In genomic region chr17:2854662-2855061, GRCh38 we compare ENCODE assay signal across 9 cellular contexts. TPM values are rescaled to one million over a fixed set of nuclear protein-coding genes. Genes with fewer than 3 reads are reported as not detected.
DNase-seq lines count a peak whose midpoint lies in the region; TF ChIP-seq lines count a peak whose summit lies in the region.
"Had no signal": no experiment of that assay in that cellular context is flagged by ENCODE, and none has a peak within 500 bp of the region (broad histone marks: within the 10 kb centered on the region; RNA-seq: fewer than 3 reads in every experiment).

No MANE protein-coding gene starts in this region.

- H4K20me1 ChIP-seq in hepatocyte (ENCODE audit: insufficient read depth, poor library complexity, severe bottlenecking) (no peaks in the 10 kb centered on the region), smooth muscle cell (ENCODE audit: low read depth) (no peaks in the 10 kb centered on the region)

- TF ChIP-seq CTCF in hepatocyte (IDR thresholded peaks at IDR 0.05; ENCODE audit: poor library complexity): no peak
- no peak for TF ChIP-seq CTCF in smooth muscle cell (IDR thresholded peaks at IDR 0.05; ENCODE audit: borderline replicate concordance, insufficient read depth, poor library complexity, severe bottlenecking)

- H3K79me2 ChIP-seq in hepatocyte (peaks cover 27% of the 10 kb centered on the region), smooth muscle cell (ENCODE audit: low read depth) (no peaks in the 10 kb centered on the region)

- no peaks in the 10 kb centered on the region for H3F3A ChIP-seq in smooth muscle cell (ENCODE audit: low read depth)

- H3K4me1 ChIP-seq in hepatocyte (ENCODE audit: insufficient read depth) (peaks cover 19% of the 10 kb centered on the region), smooth muscle cell (ENCODE audit: low read depth) (peaks cover 20% of the 10 kb centered on the region)

- no peak overlapping the region for H3K9ac ChIP-seq in smooth muscle cell (ENCODE audit: low read depth)

- H3K36me3 Mint-ChIP-seq in activated CD4-positive, alpha-beta memory T cell treated with anti-CD3 and anti-CD28 coated beads for 36 hours: peaks cover 1% of the 10 kb centered on the region

- H3K36me3 ChIP-seq in hepatocyte (replicated peaks; ENCODE audit: insufficient read depth, low read depth): no peaks in the 10 kb centered on the region
- H3K36me3 ChIP-seq in smooth muscle cell (ENCODE audit: low read depth): no peaks in the 10 kb centered on the region

- H3K9me2 ChIP-seq in hepatocyte (replicated peaks; ENCODE audit: insufficient read depth): no peaks in the 10 kb centered on the region

- 6% methylated on average over 7 of the region's 7 CpGs for WGBS in hepatocyte (ENCODE audit: low lambda C conversion rate, missing lambda C conversion rate)
- WGBS in smooth muscle cell (ENCODE audit: low lambda C conversion rate): 3% methylated on average over 7 of the region's 7 CpGs

- no peaks in the 10 kb centered on the region for H3K9me3 ChIP-seq in hepatocyte (ENCODE audit: low read depth)
- no peaks in the 10 kb centered on the region for H3K9me3 ChIP-seq in smooth muscle cell (replicated peaks; ENCODE audit: low read depth)

- H2AFZ ChIP-seq in hepatocyte (peak overlapping the region; percentile 71), smooth muscle cell (ENCODE audit: low read depth) (no peak overlapping the region)

- H3K27ac ChIP-seq in hepatocyte: peak overlapping the region; percentile 48
- H3K27ac ChIP-seq in smooth muscle cell (ENCODE audit: low read depth): no peak overlapping the region

- H3K27me3 ChIP-seq in hepatocyte: peaks cover 19% of the 10 kb centered on the region
- peaks cover 23% of the 10 kb centered on the region for H3K27me3 ChIP-seq in smooth muscle cell (ENCODE audit: low read depth)

- POLR2A ChIA-PET in activated CD4-positive, alpha-beta memory T cell treated with anti-CD3 and anti-CD28 coated beads for 36 hours (lab: Charles Lee): no interaction called here

- no peaks in the 10 kb centered on the region for H3K9me3 Mint-ChIP-seq in activated CD4-positive, alpha-beta memory T cell treated with anti-CD3 and anti-CD28 coated beads for 36 hours

- intact Hi-C loops in activated CD4-positive, alpha-beta memory T cell treated with anti-CD3 and anti-CD28 coated beads for 36 hours (cut with micrococcal nuclease): no loop called here

- H3K27ac Mint-ChIP-seq in activated CD4-positive, alpha-beta memory T cell treated with anti-CD3 and anti-CD28 coated beads for 36 hours: no peak overlapping the region

- H3K27me3 Mint-ChIP-seq in activated CD4-positive, alpha-beta memory T cell treated with anti-CD3 and anti-CD28 coated beads for 36 hours: peaks cover 11% of the 10 kb centered on the region

- CTCF ChIA-PET in activated CD4-positive, alpha-beta memory T cell treated with anti-CD3 and anti-CD28 coated beads for 36 hours (lab: Charles Lee): interaction anchor here (0.6 to 10.0 kb wide), 5 partner anchors 17 to 845 kb away, joined by 3 to 87 read pairs (median 6); no protein-coding TSS in a partner anchor

- H3K4me3 ChIP-seq in hepatocyte (peak overlapping the region; percentile 72), smooth muscle cell (peak overlapping the region; percentile 69)

- H3K4me3 Mint-ChIP-seq in activated CD4-positive, alpha-beta memory T cell treated with anti-CD3 and anti-CD28 coated beads for 36 hours: peak overlapping the region; percentile 80

- DNase-seq in DMS 273 (lab: John Stamatoyannopoulos, UW; ENCODE audit: unreplicated experiment) (peak; percentile 38), DMS 273 treated with DMSO at 0.1 percent for 48 hours (lab: John Stamatoyannopoulos, UW) (no peak), hepatocyte (ENCODE audit: low spot score) (no peak), smooth muscle cell (lab: John Stamatoyannopoulos, UW; ENCODE audit: unreplicated experiment) (no peak), LoVo (ENCODE audit: low spot score) (no peak), NAMALWA (ENCODE audit: low spot score) (no peak), NCI-H128 (lab: John Stamatoyannopoulos, UW; ENCODE audit: unreplicated experiment) (no peak)
- DNase-seq in activated CD4-positive, alpha-beta memory T cell treated with anti-CD3 and anti-CD28 coated beads for 36 hours: no peak
- DNase-seq: hippocampal formation had no signal

- H3K4me2 ChIP-seq in hepatocyte: peak overlapping the region; percentile 90
- H3K4me2 ChIP-seq in smooth muscle cell: peak overlapping the region; percentile 96

- H3K4me1 Mint-ChIP-seq in activated CD4-positive, alpha-beta memory T cell treated with anti-CD3 and anti-CD28 coated beads for 36 hours (ENCODE audit: low read depth): peaks cover 9% of the 10 kb centered on the region

RNA-seq across cellular contexts. Expression of gene RAP1GAP2, which starts 58.4 kb away (rescaled TPM):
- total RNA-seq in activated CD4-positive, alpha-beta memory T cell treated with anti-CD3 and anti-CD28 coated beads for 36 hours: 1 to 10 TPM; 1.9 to 2.3 TPM
- total RNA-seq in hepatocyte (8.6 and 10.0 TPM in 2 replicates), smooth muscle cell (0.99 and 1.9 TPM in 2 replicates)
- polyA plus RNA-seq in hepatocyte (3.0 and 4.6 TPM in 2 replicates), smooth muscle cell (0.31 and 0.93 TPM in 2 replicates)
